Comparison of ENCODE assay signal across 2 cellular contexts in genomic region chr14:72501439-72501838, GRCh38.
TF ChIP-seq lines count a peak whose summit lies in the region.

No MANE protein-coding gene starts in this region.

TF ChIP-seq in HepG2, 621 proteins besides CTCF, POLR2A, EP300 and RAD21 (continued from another document):
- TF ChIP-seq KDM1A (CRISPR knock-in tag; IDR thresholded peaks at IDR 0.05): no peak
- TF ChIP-seq ARNTL (CRISPR knock-in tag; IDR thresholded peaks at IDR 0.05): no peak
- no peak for TF ChIP-seq ZNF709 (CRISPR knock-in tag; IDR thresholded peaks at IDR 0.05)

TF ChIP-seq in K562, 482 proteins besides CTCF, POLR2A, EP300 and RAD21 (continued from another document):
- TF ChIP-seq PATZ1 (CRISPR knock-in tag; IDR thresholded peaks at IDR 0.05; ENCODE audit: borderline replicate concordance) (no peak), ATF7 (IDR thresholded peaks at IDR 0.05) (peak; percentile 65; the same call in 1 of the 2 replicates), ATF3 (IDR thresholded peaks at IDR 0.05) (peak; percentile 44), ATF3 (CRISPR knock-in tag; conservative IDR thresholded peaks at IDR 0.05) (no peak), ELF4 (CRISPR knock-in tag; IDR thresholded peaks at IDR 0.05) (no peak), KLF16 (IDR thresholded peaks at IDR 0.05) (no peak)
